8 cellular contexts compared by ENCODE assay signal in the genomic region with DNA sequence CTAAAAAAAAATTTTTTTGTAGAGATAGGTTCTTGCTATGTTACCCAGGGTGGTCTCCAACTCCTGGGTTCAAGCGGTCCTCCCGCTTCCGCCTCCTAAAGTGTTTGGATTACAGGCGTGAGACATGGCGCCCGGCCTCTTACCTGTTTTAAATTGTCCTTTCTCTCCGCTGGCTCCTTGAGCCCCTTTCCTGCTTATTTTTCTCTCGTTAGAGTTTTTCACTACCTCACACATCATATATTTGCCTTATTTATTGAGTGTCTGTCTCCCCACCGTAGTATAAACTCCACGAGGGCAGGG. TPM values are rescaled to one million over a fixed set of nuclear protein-coding genes. Genes with fewer than 3 reads are reported as not detected.
DNase-seq lines count a peak whose midpoint lies in the region; ATAC-seq and TF ChIP-seq lines count a peak whose summit lies in the region.

No MANE protein-coding gene starts in this region.

- no peak for DNase-seq in activated CD4-positive, alpha-beta T cell treated with anti-CD3 and anti-CD28 coated beads, Interleukin-2, amount 10 ng/mL, durations not matched to agents 24 days and 14 days
- no peak for DNase-seq in activated CD4-positive, alpha-beta T cell treated with anti-CD3 and anti-CD28 coated beads, Interleukin-2, amount 50 U/mL, for 48 hours
- DNase-seq in ascending aorta (ENCODE audit: low spot score in 2 of 2), result no peak
- no peak for DNase-seq in left lobe of liver (ENCODE audit: low spot score)
- DNase-seq in suprapubic skin (ENCODE audit: low spot score in 2 of 2), result no peak
- DNase-seq in GM19240 (ENCODE audit: insufficient read length, low spot score), result no peak
- DNase-seq in erythroblast (lab: John Stamatoyannopoulos, UW), result no peak

- H3K4me3 ChIP-seq in ascending aorta (peak overlapping the region; percentile 53 to 67), suprapubic skin (peak overlapping the region; percentile 51)

- H3K36me3 ChIP-seq in ascending aorta (no peaks in the 10 kb centered on the region), suprapubic skin (no peaks in the 10 kb centered on the region)

- H3K4me3 Mint-ChIP-seq in activated CD4-positive, alpha-beta T cell treated with anti-CD3 and anti-CD28 coated beads, Interleukin-2, amount 10 ng/mL, durations not matched to agents 24 days and 14 days, result peak overlapping the region; percentile 88

- no peak for TF ChIP-seq EP300 in suprapubic skin (IDR thresholded peaks at IDR 0.05)

- no peaks in the 10 kb centered on the region for H3K36me3 Mint-ChIP-seq in activated CD4-positive, alpha-beta T cell treated with anti-CD3 and anti-CD28 coated beads, Interleukin-2, amount 10 ng/mL, durations not matched to agents 24 days and 14 days (ENCODE audit: low read depth)

- H3K27me3 ChIP-seq in ascending aorta (no peaks in the 10 kb centered on the region), suprapubic skin (no peaks in the 10 kb centered on the region)

- ATAC-seq in left lobe of liver, result peak; percentile 0
- no peak for ATAC-seq in GM21619 (IDR thresholded peaks at IDR 0.05; ENCODE audit: unreplicated experiment)

- peak overlapping the region in 1 of 2 donors; percentile 49 for H3K27ac ChIP-seq in ascending aorta
- H3K27ac ChIP-seq in suprapubic skin, result no peak overlapping the region

- H3K27ac Mint-ChIP-seq in activated CD4-positive, alpha-beta T cell treated with anti-CD3 and anti-CD28 coated beads, Interleukin-2, amount 10 ng/mL, durations not matched to agents 24 days and 14 days, result peak overlapping the region; percentile 62

- no peaks in the 10 kb centered on the region for H3K9me3 ChIP-seq in ascending aorta
- H3K9me3 ChIP-seq in suprapubic skin, result no peaks in the 10 kb centered on the region

- H3K4me1 Mint-ChIP-seq in activated CD4-positive, alpha-beta T cell treated with anti-CD3 and anti-CD28 coated beads, Interleukin-2, amount 10 ng/mL, durations not matched to agents 24 days and 14 days, result peaks cover 20% of the 10 kb centered on the region

- intact Hi-C loops in activated CD4-positive, alpha-beta T cell treated with anti-CD3 and anti-CD28 coated beads, Interleukin-2, amount 10 ng/mL, durations not matched to agents 24 days and 14 days (cut with micrococcal nuclease), result loop anchor here (2.0 to 10.0 kb wide), 3 partner anchors 109 to 423 kb away; partner anchors contain the start of genes ANKS3, CDIP1 and DNAAF8
- intact Hi-C loops in ascending aorta (cut with DNase I), result loop anchor here (2.0 to 5.0 kb wide), 4 partner anchors 23 to 335 kb away; partner anchors contain the start of genes ALG1, MGRN1 and ROGDI

- no peaks in the 10 kb centered on the region for H3K9me3 Mint-ChIP-seq in activated CD4-positive, alpha-beta T cell treated with anti-CD3 and anti-CD28 coated beads, Interleukin-2, amount 10 ng/mL, durations not matched to agents 24 days and 14 days

- TF ChIP-seq CTCF in ascending aorta (IDR thresholded peaks at IDR 0.05) (no peak), suprapubic skin (IDR thresholded peaks at IDR 0.05) (no peak)

- WGBS in suprapubic skin, result 37% methylated on average over 10 of the region's 10 CpGs

- H3K27me3 Mint-ChIP-seq in activated CD4-positive, alpha-beta T cell treated with anti-CD3 and anti-CD28 coated beads, Interleukin-2, amount 10 ng/mL, durations not matched to agents 24 days and 14 days, result peaks cover 31% of the 10 kb centered on the region

- TF ChIP-seq POLR2A in suprapubic skin (IDR thresholded peaks at IDR 0.05) (no peak), erythroblast (IDR thresholded peaks at IDR 0.05; ENCODE audit: low read length) (no peak)

- H3K4me1 ChIP-seq in ascending aorta (peaks cover 0 to 11% of the 10 kb centered on the region in 2 donors), suprapubic skin (peaks cover 28% of the 10 kb centered on the region)

RNA-seq across cellular contexts. Expression of gene SEC14L5, which starts 0.8 kb away (rescaled TPM):
- total RNA-seq in activated CD4-positive, alpha-beta T cell treated with anti-CD3 and anti-CD28 coated beads, Interleukin-2, amount 10 ng/mL, durations not matched to agents 24 days and 14 days, result not detected in 2 replicates
- total RNA-seq in ascending aorta (5.7 TPM), left lobe of liver (0.33 TPM), suprapubic skin (1 to 10 TPM; 1.0 to 1.8 (median 1.4) TPM)

RNA-seq across cellular contexts. Expression of gene PPL, which starts 20.4 kb away (rescaled TPM):
- total RNA-seq in activated CD4-positive, alpha-beta T cell treated with anti-CD3 and anti-CD28 coated beads, Interleukin-2, amount 10 ng/mL, durations not matched to agents 24 days and 14 days, result not detected in 2 replicates
- total RNA-seq in ascending aorta (25.7 TPM), left lobe of liver (26.4 TPM), suprapubic skin (100 to 1,000 TPM; 304 to 377 (median 350) TPM)

Comparison
In these comparisons a context has a peak if more than half of its experiments do, and no peak if none do; other contexts are left out.
1. RNA of gene PPL, which starts 20.4 kb away (total RNA-seq): 304 to 377 TPM in suprapubic skin, 26.4 TPM in left lobe of liver (single experiment) and 25.7 TPM in ascending aorta (single experiment); not detected in activated CD4-positive, alpha-beta T cell treated with anti-CD3 and anti-CD28 coated beads, Interleukin-2, amount 10 ng/mL, durations not matched to agents 24 days and 14 days; every median in the first group is over 10 times any median in the second.